10 cellular contexts compared by ENCODE assay signal in the genomic region with DNA sequence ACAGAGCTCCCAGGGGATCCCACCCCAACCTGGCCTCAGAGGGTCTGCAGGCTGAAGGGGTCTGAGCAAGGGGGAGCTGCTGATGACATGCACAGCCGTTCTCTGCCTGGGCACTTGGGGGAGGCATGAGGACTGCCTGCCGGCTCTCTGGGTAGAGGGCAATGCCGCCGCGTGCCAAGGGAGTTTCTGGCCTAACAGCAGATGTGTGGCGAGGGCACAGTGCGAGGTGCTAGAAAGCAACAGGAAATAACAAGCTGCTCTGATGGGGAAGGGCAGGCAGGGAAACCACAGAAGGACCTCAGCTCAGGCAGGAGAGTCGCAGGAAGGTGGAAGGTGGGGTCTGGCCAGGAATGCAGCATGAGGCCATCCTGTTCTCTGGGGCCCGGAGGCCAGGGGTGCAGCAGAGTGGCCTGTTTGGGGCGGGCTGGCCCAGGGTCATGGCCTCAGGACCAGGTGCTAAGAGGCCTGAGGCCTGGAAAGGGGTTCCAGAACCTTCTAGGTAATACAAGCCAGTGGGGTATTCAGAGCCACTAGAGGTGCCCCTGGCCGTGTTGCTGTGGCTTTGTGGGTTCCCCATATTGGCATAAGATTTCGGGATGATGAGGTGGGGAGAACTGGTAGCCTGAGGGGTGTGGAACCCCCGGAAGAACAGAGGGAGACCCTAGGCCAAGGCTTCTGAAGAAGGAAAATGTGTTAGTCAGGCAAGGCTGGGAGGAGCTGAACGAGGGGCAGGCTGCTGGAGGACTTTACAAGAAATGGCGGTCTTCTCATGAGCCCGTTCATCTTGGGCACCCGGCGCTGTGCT. TPM values are rescaled to one million over a fixed set of nuclear protein-coding genes. Genes with fewer than 3 reads are reported as not detected.
DNase-seq lines count a peak whose midpoint lies in the region; ATAC-seq lines count a peak whose summit lies in the region.
"Had no signal": no experiment of that assay in that cellular context is flagged by ENCODE, and none has a peak within 500 bp of the region (broad histone marks: within the 10 kb centered on the region; RNA-seq: fewer than 3 reads in every experiment).

No MANE protein-coding gene starts in this region.

- H3K4me3 ChIP-seq in effector memory CD4-positive, alpha-beta T cell (ENCODE audit: insufficient read depth, low read depth, low read length, poor library complexity, severe bottlenecking): no peak overlapping the region
- H3K4me3 ChIP-seq: right atrium auricular region had no signal

- H3K27ac ChIP-seq in effector memory CD4-positive, alpha-beta T cell (ENCODE audit: insufficient read depth, low read length, poor library complexity, severe bottlenecking): no peak overlapping the region
- H3K27ac ChIP-seq in caudate nucleus (ENCODE audit: low read depth, low read length): no peak overlapping the region
- H3K27ac ChIP-seq: right atrium auricular region had no signal

- CTCF ChIA-PET in activated naive CD4-positive, alpha-beta T cell treated with anti-CD3 and anti-CD28 coated beads, Interleukin-2, amount 10 ng/mL, durations not matched to agents 7 days and 5 days (lab: Charles Lee): interaction anchor here (0.9 kb wide), 1 partner anchor 11 kb away, joined by 3 read pairs; no protein-coding TSS in a partner anchor

- ATAC-seq in T-helper 17 cell: peak; percentile 90
- ATAC-seq in stimulated activated effector memory CD8-positive, alpha-beta T cell treated with anti-CD3 and anti-CD28 coated beads, Interleukin-12 subunit alpha, Interleukin-12 subunit beta, amount 100 ng/mL, for 72 hours: peak; percentile 61

- H3K27me3 ChIP-seq in effector memory CD4-positive, alpha-beta T cell (replicated peaks; ENCODE audit: control insufficient read depth, insufficient read depth, low read length, poor library complexity, severe bottlenecking): no peaks in the 10 kb centered on the region
- H3K27me3 ChIP-seq: right atrium auricular region had no signal

- no peaks in the 10 kb centered on the region for H3K9me3 ChIP-seq in T-helper 17 cell (ENCODE audit: control insufficient read depth, low read length, poor library complexity, severe bottlenecking)
- H3K9me3 ChIP-seq in effector memory CD4-positive, alpha-beta T cell (ENCODE audit: control insufficient read depth, low read length): no peaks in the 10 kb centered on the region

- peaks cover 2% of the 10 kb centered on the region for H3K36me3 Mint-ChIP-seq in activated naive CD4-positive, alpha-beta T cell treated with anti-CD3 and anti-CD28 coated beads, Interleukin-2, amount 10 ng/mL, durations not matched to agents 7 days and 5 days
- peaks cover 2% of the 10 kb centered on the region for H3K36me3 Mint-ChIP-seq in T-helper 17 cell (ENCODE audit: low read depth)
- H3K36me3 Mint-ChIP-seq in stimulated activated effector memory CD8-positive, alpha-beta T cell treated with anti-CD3 and anti-CD28 coated beads, Interleukin-12 subunit alpha, Interleukin-12 subunit beta, amount 100 ng/mL, for 72 hours: no peaks in the 10 kb centered on the region

- no peaks in the 10 kb centered on the region for H3K36me3 ChIP-seq in effector memory CD4-positive, alpha-beta T cell (ENCODE audit: control insufficient read depth, insufficient read depth, low read length)

- peaks cover 32% of the 10 kb centered on the region for H3K27me3 Mint-ChIP-seq in activated naive CD4-positive, alpha-beta T cell treated with anti-CD3 and anti-CD28 coated beads, Interleukin-2, amount 10 ng/mL, durations not matched to agents 7 days and 5 days
- peaks cover 13% of the 10 kb centered on the region for H3K27me3 Mint-ChIP-seq in T-helper 17 cell

- H3K27ac Mint-ChIP-seq in activated naive CD4-positive, alpha-beta T cell treated with anti-CD3 and anti-CD28 coated beads, Interleukin-2, amount 10 ng/mL, durations not matched to agents 7 days and 5 days: peak overlapping the region; percentile 71
- peak overlapping the region; percentile 74 for H3K27ac Mint-ChIP-seq in T-helper 17 cell
- H3K27ac Mint-ChIP-seq in stimulated activated effector memory CD8-positive, alpha-beta T cell treated with anti-CD3 and anti-CD28 coated beads, Interleukin-12 subunit alpha, Interleukin-12 subunit beta, amount 100 ng/mL, for 72 hours: peak overlapping the region; percentile 90

- peaks cover 12% of the 10 kb centered on the region for H3K4me1 ChIP-seq in effector memory CD4-positive, alpha-beta T cell (ENCODE audit: control insufficient read depth, insufficient read depth, low read length, poor library complexity, severe bottlenecking)
- H3K4me1 ChIP-seq: right atrium auricular region had no signal

- H3K4me3 Mint-ChIP-seq in activated naive CD4-positive, alpha-beta T cell treated with anti-CD3 and anti-CD28 coated beads, Interleukin-2, amount 10 ng/mL, durations not matched to agents 7 days and 5 days: no peak overlapping the region
- H3K4me3 Mint-ChIP-seq in T-helper 17 cell: peak overlapping the region; percentile 47
- H3K4me3 Mint-ChIP-seq in stimulated activated effector memory CD8-positive, alpha-beta T cell treated with anti-CD3 and anti-CD28 coated beads, Interleukin-12 subunit alpha, Interleukin-12 subunit beta, amount 100 ng/mL, for 72 hours: no peak overlapping the region

- H3K4me1 Mint-ChIP-seq in activated naive CD4-positive, alpha-beta T cell treated with anti-CD3 and anti-CD28 coated beads, Interleukin-2, amount 10 ng/mL, durations not matched to agents 7 days and 5 days: peaks cover 18% of the 10 kb centered on the region
- peaks cover 15% of the 10 kb centered on the region for H3K4me1 Mint-ChIP-seq in T-helper 17 cell
- H3K4me1 Mint-ChIP-seq in stimulated activated effector memory CD8-positive, alpha-beta T cell treated with anti-CD3 and anti-CD28 coated beads, Interleukin-12 subunit alpha, Interleukin-12 subunit beta, amount 100 ng/mL, for 72 hours: peaks cover 46% of the 10 kb centered on the region

- peaks cover 9% of the 10 kb centered on the region for H3K9me3 Mint-ChIP-seq in activated naive CD4-positive, alpha-beta T cell treated with anti-CD3 and anti-CD28 coated beads, Interleukin-2, amount 10 ng/mL, durations not matched to agents 7 days and 5 days
- H3K9me3 Mint-ChIP-seq in stimulated activated effector memory CD8-positive, alpha-beta T cell treated with anti-CD3 and anti-CD28 coated beads, Interleukin-12 subunit alpha, Interleukin-12 subunit beta, amount 100 ng/mL, for 72 hours: peaks cover 4% of the 10 kb centered on the region

- peak; percentile 63 for DNase-seq in activated naive CD4-positive, alpha-beta T cell treated with anti-CD3 and anti-CD28 coated beads, Interleukin-2, amount 10 ng/mL, durations not matched to agents 7 days and 5 days
- no peak for DNase-seq in activated naive CD4-positive, alpha-beta T cell (lab: John Stamatoyannopoulos, UW)
- DNase-seq in T-helper 17 cell (no peak), NCI-H2081 (lab: John Stamatoyannopoulos, UW) (no peak), caudate nucleus (lab: John Stamatoyannopoulos, UW) (no peak), hippocampal formation (lab: John Stamatoyannopoulos, UW) (no peak)
- DNase-seq in effector memory CD4-positive, alpha-beta T cell: peak in 2 of 3 donors; percentile 12 to 14
- no peak for DNase-seq in stimulated activated effector memory CD8-positive, alpha-beta T cell treated with anti-CD3 and anti-CD28 coated beads, Interleukin-12 subunit alpha, Interleukin-12 subunit beta, amount 100 ng/mL, for 72 hours (ENCODE audit: low spot score in 2 of 2)
- DNase-seq: NCI-H510A had no signal

RNA-seq across cellular contexts. Expression of gene RGMA, which starts 41.2 kb away (rescaled TPM):
- total RNA-seq in T-helper 17 cell: not detected

Comparison
In these comparisons a context has a peak if more than half of its experiments do, and no peak if none do; other contexts are left out.
1. DNase-seq: peak in activated naive CD4-positive, alpha-beta T cell treated with anti-CD3 and anti-CD28 coated beads, Interleukin-2, amount 10 ng/mL, durations not matched to agents 7 days and 5 days (single experiment) and effector memory CD4-positive, alpha-beta T cell (2 of 3); none in activated naive CD4-positive, alpha-beta T cell (0 of 4), T-helper 17 cell (0 of 3), stimulated activated effector memory CD8-positive, alpha-beta T cell treated with anti-CD3 and anti-CD28 coated beads, Interleukin-12 subunit alpha, Interleukin-12 subunit beta, amount 100 ng/mL, for 72 hours (0 of 2), NCI-H2081 (0 of 2), caudate nucleus (0 of 61) and hippocampal formation (0 of 2).
2. Peak in every context shown above with its lines, with median percentiles within 50 percentile points of each other: H3K27ac Mint-ChIP-seq.